In genomic region chr17:59366040-59366757, GRCh38 we compare ENCODE assay signal across 1 cellular context.
TF ChIP-seq lines count a peak whose summit lies in the region.

No MANE protein-coding gene starts in this region.

TF ChIP-seq in liver, 16 proteins besides CTCF, POLR2A, EP300 and RAD21 (continued from another document):
- TF ChIP-seq, protein P1, sequence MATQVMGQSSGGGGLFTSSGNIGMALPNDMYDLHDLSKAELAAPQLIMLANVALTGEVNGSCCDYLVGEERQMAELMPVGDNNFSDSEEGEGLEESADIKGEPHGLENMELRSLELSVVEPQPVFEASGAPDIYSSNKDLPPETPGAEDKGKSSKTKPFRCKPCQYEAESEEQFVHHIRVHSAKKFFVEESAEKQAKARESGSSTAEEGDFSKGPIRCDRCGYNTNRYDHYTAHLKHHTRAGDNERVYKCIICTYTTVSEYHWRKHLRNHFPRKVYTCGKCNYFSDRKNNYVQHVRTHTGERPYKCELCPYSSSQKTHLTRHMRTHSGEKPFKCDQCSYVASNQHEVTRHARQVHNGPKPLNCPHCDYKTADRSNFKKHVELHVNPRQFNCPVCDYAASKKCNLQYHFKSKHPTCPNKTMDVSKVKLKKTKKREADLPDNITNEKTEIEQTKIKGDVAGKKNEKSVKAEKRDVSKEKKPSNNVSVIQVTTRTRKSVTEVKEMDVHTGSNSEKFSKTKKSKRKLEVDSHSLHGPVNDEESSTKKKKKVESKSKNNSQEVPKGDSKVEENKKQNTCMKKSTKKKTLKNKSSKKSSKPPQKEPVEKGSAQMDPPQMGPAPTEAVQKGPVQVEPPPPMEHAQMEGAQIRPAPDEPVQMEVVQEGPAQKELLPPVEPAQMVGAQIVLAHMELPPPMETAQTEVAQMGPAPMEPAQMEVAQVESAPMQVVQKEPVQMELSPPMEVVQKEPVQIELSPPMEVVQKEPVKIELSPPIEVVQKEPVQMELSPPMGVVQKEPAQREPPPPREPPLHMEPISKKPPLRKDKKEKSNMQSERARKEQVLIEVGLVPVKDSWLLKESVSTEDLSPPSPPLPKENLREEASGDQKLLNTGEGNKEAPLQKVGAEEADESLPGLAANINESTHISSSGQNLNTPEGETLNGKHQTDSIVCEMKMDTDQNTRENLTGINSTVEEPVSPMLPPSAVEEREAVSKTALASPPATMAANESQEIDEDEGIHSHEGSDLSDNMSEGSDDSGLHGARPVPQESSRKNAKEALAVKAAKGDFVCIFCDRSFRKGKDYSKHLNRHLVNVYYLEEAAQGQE (IDR thresholded peaks at IDR 0.05) = no peak
- TF ChIP-seq FOXA2 (IDR thresholded peaks at IDR 0.05) = no peak
- no peak for TF ChIP-seq FOXA1 (IDR thresholded peaks at IDR 0.05)
- no peak for TF ChIP-seq EGR1 (IDR thresholded peaks at IDR 0.05; ENCODE audit: low read depth in 2 of 2)
- TF ChIP-seq TAF1 (conservative IDR thresholded peaks at IDR 0.05) = no peak
- TF ChIP-seq HNF4G (IDR thresholded peaks at IDR 0.05) = no peak
- no peak for TF ChIP-seq GABPA (IDR thresholded peaks at IDR 0.05 in 1 of 2, conservative IDR thresholded peaks at IDR 0.05 in 1 of 2)
- no peak for TF ChIP-seq HNF4A (conservative IDR thresholded peaks at IDR 0.05)
- TF ChIP-seq SP1 (IDR thresholded peaks at IDR 0.05) = no peak
- TF ChIP-seq, protein P2, sequence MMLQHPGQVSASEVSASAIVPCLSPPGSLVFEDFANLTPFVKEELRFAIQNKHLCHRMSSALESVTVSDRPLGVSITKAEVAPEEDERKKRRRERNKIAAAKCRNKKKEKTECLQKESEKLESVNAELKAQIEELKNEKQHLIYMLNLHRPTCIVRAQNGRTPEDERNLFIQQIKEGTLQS (IDR thresholded peaks at IDR 0.05) = no peak
- TF ChIP-seq MAX (IDR thresholded peaks at IDR 0.05) = no peak
- TF ChIP-seq RXRA (IDR thresholded peaks at IDR 0.05) = no peak
- TF ChIP-seq NR2F2 (IDR thresholded peaks at IDR 0.05) = no peak
- TF ChIP-seq YY1 (IDR thresholded peaks at IDR 0.05) = no peak
- TF ChIP-seq JUND (IDR thresholded peaks at IDR 0.05) = no peak
